Comparison of ENCODE assay signal across 13 cellular contexts in the genomic region with DNA sequence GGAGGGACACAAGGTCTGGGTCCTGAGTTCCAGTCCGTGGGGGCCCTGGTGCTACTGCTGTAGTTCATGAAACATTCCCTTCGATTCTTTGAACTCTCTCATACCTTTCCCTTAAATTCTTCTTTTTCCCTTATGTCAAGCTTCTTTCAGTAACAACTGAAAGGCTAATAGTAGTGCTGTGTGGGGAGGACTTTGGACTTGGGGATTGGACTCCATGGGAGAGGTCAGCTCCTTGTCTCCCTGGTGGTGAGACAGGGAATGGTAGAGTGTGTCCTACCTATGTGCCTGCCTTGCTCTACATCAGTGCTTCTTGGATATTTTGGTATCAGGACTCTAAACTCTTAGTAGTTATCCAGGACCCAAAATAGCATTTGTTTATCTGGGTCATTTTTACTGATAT.
"Had no signal": no experiment of that assay in that cellular context is flagged by ENCODE, and none has a peak within 500 bp of the region (broad histone marks: within the 10 kb centered on the region; RNA-seq: fewer than 3 reads in every experiment).

No MANE protein-coding gene starts in this region.

- H3K36me3 Mint-ChIP-seq: activated naive CD4-positive, alpha-beta T cell treated with anti-CD3 and anti-CD28 coated beads, Interleukin-2, amount 50 U/mL, for 72 hours; stimulated activated effector memory CD8-positive, alpha-beta T cell treated with anti-CD3 and anti-CD28 coated beads, Interleukin-12 subunit alpha, Interleukin-12 subunit beta, amount 100 ng/mL, for 72 hours had no signal

- H3K27ac ChIP-seq: brain microvascular endothelial cell, left ventricle myocardium inferior, right atrium auricular region had no signal

- DNase-seq: activated CD8-positive, alpha-beta memory T cell treated with anti-CD3 and anti-CD28 coated beads, Interleukin-2, amount 10 ng/mL, durations not matched to agents 7 days and 5 days; activated effector memory CD4-positive, alpha-beta T cell treated with Interleukin-2 at 50 U/mL for 16 hours; activated T-cell treated with anti-CD3 and anti-CD28 coated beads, Interleukin-2, amount 50 U/mL, for 24 hours; amygdala; brain microvascular endothelial cell; dermis blood vessel endothelial cell; left ventricle myocardium inferior; trophoblast cell had no signal

- FAIRE-seq: islet of Langerhans had no signal

- H3K27me3 ChIP-seq: brain microvascular endothelial cell, right atrium auricular region had no signal

- H3K27me3 Mint-ChIP-seq: activated CD8-positive, alpha-beta memory T cell treated with anti-CD3 and anti-CD28 coated beads, Interleukin-2, amount 10 ng/mL, durations not matched to agents 7 days and 5 days; activated T-cell treated with anti-CD3 and anti-CD28 coated beads, Interleukin-2, amount 50 U/mL, for 24 hours had no signal

- H3K4me2 ChIP-seq: smooth muscle cell had no signal

- H3K9me3 ChIP-seq: right atrium auricular region had no signal

- H3K4me3 Mint-ChIP-seq: activated CD8-positive, alpha-beta memory T cell treated with anti-CD3 and anti-CD28 coated beads, Interleukin-2, amount 10 ng/mL, durations not matched to agents 7 days and 5 days; activated T-cell treated with anti-CD3 and anti-CD28 coated beads, Interleukin-2, amount 50 U/mL, for 24 hours; stimulated activated effector memory CD8-positive, alpha-beta T cell treated with anti-CD3 and anti-CD28 coated beads, Interleukin-12 subunit alpha, Interleukin-12 subunit beta, amount 100 ng/mL, for 72 hours had no signal

- H3K4me3 ChIP-seq: left ventricle myocardium inferior, right atrium auricular region, smooth muscle cell had no signal

- H3K9me3 Mint-ChIP-seq: activated T-cell treated with anti-CD3 and anti-CD28 coated beads, Interleukin-2, amount 50 U/mL, for 24 hours; stimulated activated effector memory CD8-positive, alpha-beta T cell treated with anti-CD3 and anti-CD28 coated beads, Interleukin-12 subunit alpha, Interleukin-12 subunit beta, amount 100 ng/mL, for 72 hours had no signal

- H3K27ac Mint-ChIP-seq: activated CD8-positive, alpha-beta memory T cell treated with anti-CD3 and anti-CD28 coated beads, Interleukin-2, amount 10 ng/mL, durations not matched to agents 7 days and 5 days; activated naive CD4-positive, alpha-beta T cell treated with anti-CD3 and anti-CD28 coated beads, Interleukin-2, amount 50 U/mL, for 72 hours; activated T-cell treated with anti-CD3 and anti-CD28 coated beads, Interleukin-2, amount 50 U/mL, for 24 hours; stimulated activated effector memory CD8-positive, alpha-beta T cell treated with anti-CD3 and anti-CD28 coated beads, Interleukin-12 subunit alpha, Interleukin-12 subunit beta, amount 100 ng/mL, for 72 hours had no signal

- H3K36me3 ChIP-seq: brain microvascular endothelial cell, left ventricle myocardium inferior, right atrium auricular region had no signal

- H3K4me1 ChIP-seq: left ventricle myocardium inferior, right atrium auricular region had no signal
